In genomic region chr7:157250605-157251228, GRCh38 we compare ENCODE assay signal across 8 cellular contexts.
DNase-seq lines count a peak whose midpoint lies in the region; ATAC-seq and TF ChIP-seq lines count a peak whose summit lies in the region.

No MANE protein-coding gene starts in this region.

- TF ChIP-seq CTCF in AG09319 (IDR thresholded peaks at IDR 0.05; ENCODE audit: low read depth, low read length) = peak; percentile 80

- ATAC-seq in GM18511 (IDR thresholded peaks at IDR 0.05; ENCODE audit: unreplicated experiment) = peak; percentile 79
- peak; percentile 82 for ATAC-seq in HG03520 (IDR thresholded peaks at IDR 0.05; ENCODE audit: unreplicated experiment)
- no peak for ATAC-seq in GM19455 (IDR thresholded peaks at IDR 0.05; ENCODE audit: unreplicated experiment)

- DNase-seq in AG09319 (ENCODE audit: extremely low read depth, low read depth) (no peak), OCI-M2 (lab: John Stamatoyannopoulos, UW; ENCODE audit: unreplicated experiment) (peak; percentile 18), glomerular visceral epithelial cell (ENCODE audit: extremely low spot score) (peak; percentile 55), skeletal muscle cell (ENCODE audit: low read depth) (peak; percentile 4)
- peak; percentile 8 for DNase-seq in activated effector memory CD4-positive, alpha-beta T cell treated with Interleukin-2 at 50 U/mL for 16 hours

- H3K4me3 ChIP-seq in skeletal muscle cell (ENCODE audit: low read depth, low read length) = no peak overlapping the region
